Comparison of ENCODE assay signal across 10 cellular contexts in the genomic region with DNA sequence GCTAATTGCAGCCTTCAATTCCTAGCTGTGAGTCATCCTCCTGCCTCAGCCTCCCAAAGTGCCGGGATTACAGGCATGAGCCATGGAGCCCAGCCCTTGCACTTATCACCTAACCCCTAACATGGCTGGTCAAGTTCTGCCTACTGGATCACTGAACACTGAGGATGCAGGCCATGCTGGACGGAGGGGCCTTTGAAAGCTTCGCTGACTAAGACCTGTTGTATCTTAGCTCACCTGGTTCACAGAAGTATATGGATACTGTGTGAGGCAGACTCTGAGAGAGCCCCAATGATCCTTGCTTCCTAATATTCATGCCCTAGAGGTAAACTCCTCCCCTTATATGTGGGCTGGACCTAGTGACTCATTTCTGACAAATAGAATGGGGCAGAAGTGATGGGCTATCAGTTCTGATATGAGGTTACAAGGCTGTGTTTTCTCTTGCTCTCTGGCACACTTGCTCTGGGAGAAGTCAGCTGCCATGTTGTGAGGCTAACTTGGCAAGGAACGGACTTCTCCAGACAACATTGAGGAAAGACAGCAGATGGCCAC. TPM values are rescaled to one million over a fixed set of nuclear protein-coding genes. Genes with fewer than 3 reads are reported as not detected.
DNase-seq lines count a peak whose midpoint lies in the region; ATAC-seq, FAIRE-seq and TF ChIP-seq lines count a peak whose summit lies in the region.
"Had no signal": no experiment of that assay in that cellular context is flagged by ENCODE, and none has a peak within 500 bp of the region (broad histone marks: within the 10 kb centered on the region; RNA-seq: fewer than 3 reads in every experiment).

No MANE protein-coding gene starts in this region.

- in situ Hi-C loops in GM13977 (cut with MboI; ENCODE audit: low pct_unique_long_range_greater_than_20kb, low sequenced_read_pairs, unreplicated experiment) = loop anchor here (25.0 kb wide), 1 partner anchor 367 kb away; no protein-coding TSS in a partner anchor

- H3K9me3 ChIP-seq in pancreas (no peaks in the 10 kb centered on the region), WERI-Rb-1 (ENCODE audit: severe bottlenecking) (no peaks in the 10 kb centered on the region)

- H3K27me3 Mint-ChIP-seq in mesothelial cell of epicardium (ENCODE audit: low read depth) = no peaks in the 10 kb centered on the region
- H3K27me3 Mint-ChIP-seq: central memory CD8-positive, alpha-beta T cell had no signal

- no peak for FAIRE-seq in pancreas (lab: Jason Lieb, UNC)

- H3K4me1 ChIP-seq in pancreas = peaks cover 29 to 35% (median 32%) of the 10 kb centered on the region in 3 donors

- peak; percentile 4 to 54 (median 34) for ATAC-seq in pancreas
- no peak for ATAC-seq in GM19467 (IDR thresholded peaks at IDR 0.05; ENCODE audit: unreplicated experiment)

- H3K4me3 Mint-ChIP-seq in mesothelial cell of epicardium = no peak overlapping the region
- H3K4me3 Mint-ChIP-seq: central memory CD8-positive, alpha-beta T cell; nephron had no signal

- peaks cover 18% of the 10 kb centered on the region for H3K4me1 Mint-ChIP-seq in mesothelial cell of epicardium
- H3K4me1 Mint-ChIP-seq: central memory CD8-positive, alpha-beta T cell had no signal

- no peaks in the 10 kb centered on the region for H3K9me3 Mint-ChIP-seq in mesothelial cell of epicardium
- H3K9me3 Mint-ChIP-seq: central memory CD8-positive, alpha-beta T cell; nephron had no signal

- no peaks in the 10 kb centered on the region for H3K27me3 ChIP-seq in pancreas
- no peaks in the 10 kb centered on the region for H3K27me3 ChIP-seq in WERI-Rb-1 (ENCODE audit: insufficient read depth, low read depth, severe bottlenecking)

- 83 to 85% methylated on average over 4 of the region's 4 CpGs for WGBS in pancreas, 2 donors

- H3K27ac ChIP-seq in C4-2B = peak overlapping the region; percentile 93
- H3K27ac ChIP-seq in angular gyrus (ENCODE audit: low read depth, low read length) = peak overlapping the region; percentile 32
- peak overlapping the region; percentile 60 to 92 (median 78) for H3K27ac ChIP-seq in pancreas
- no peak overlapping the region for H3K27ac ChIP-seq in WERI-Rb-1

- intact Hi-C loops in pancreas (cut with DNase I) = no loop called here

- TF ChIP-seq CTCF in C4-2B (conservative IDR thresholded peaks at IDR 0.05) (no peak), GM13977 (IDR thresholded peaks at IDR 0.05; ENCODE audit: extremely low read depth, insufficient read depth, missing control alignments) (no peak), pancreas (IDR thresholded peaks at IDR 0.05) (no peak), WERI-Rb-1 (IDR thresholded peaks at IDR 0.05; ENCODE audit: low read depth, low read length) (no peak), mesothelial cell of epicardium (IDR thresholded peaks at IDR 0.05; ENCODE audit: unreplicated experiment) (no peak)

- H3K4me3 ChIP-seq in pancreas (no peak overlapping the region), WERI-Rb-1 (ENCODE audit: low read depth, low read length) (no peak overlapping the region)

- no peaks in the 10 kb centered on the region for H3K36me3 ChIP-seq in pancreas
- H3K36me3 ChIP-seq in WERI-Rb-1 = no peaks in the 10 kb centered on the region

- DNase-seq in GM13977 (ENCODE audit: low spot score) = peak; percentile 8
- peak in 2 of 6 donors; percentile 16 to 30 for DNase-seq in pancreas
- no peak for DNase-seq in WERI-Rb-1
- DNase-seq in NCI-H2196 treated with DMSO at 0.1 percent for 48 hours (lab: John Stamatoyannopoulos, UW; ENCODE audit: unreplicated experiment) = no peak
- DNase-seq in mesothelial cell of epicardium (ENCODE audit: low spot score in 2 of 2, unreplicated experiment in 2 of 2) = no peak

- no peak overlapping the region for H3K27ac Mint-ChIP-seq in mesothelial cell of epicardium

- no peaks in the 10 kb centered on the region for H3K36me3 Mint-ChIP-seq in mesothelial cell of epicardium

RNA-seq across cellular contexts. Expression of gene TMIGD1, which starts 11.7 kb away (rescaled TPM):
- total RNA-seq in pancreas (not detected), mesothelial cell of epicardium (not detected in 3 replicates)
- not detected for polyA plus RNA-seq in pancreas

RNA-seq across cellular contexts. Expression of gene CPD, which starts 33.1 kb away (rescaled TPM):
- 10 to 100 TPM; 31.9 to 48.4 (median 33.6) TPM for total RNA-seq in pancreas
- polyA plus RNA-seq in pancreas = 10 to 100 TPM in 1 of 2 donors, 1 to 10 TPM in 1; 4.6 to 12.9 TPM
- 49.3 to 58.3 TPM (median 54.1 TPM) in 3 replicates for total RNA-seq in mesothelial cell of epicardium

RNA-seq across cellular contexts. Expression of gene BLMH, which starts 53.9 kb away (rescaled TPM):
- total RNA-seq in pancreas (10 to 100 TPM; 16.3 to 24.6 (median 17.6) TPM), mesothelial cell of epicardium (44.7 to 47.9 TPM (median 46.4 TPM) in 3 replicates)
- 10 to 100 TPM; 11.8 to 22.7 TPM for polyA plus RNA-seq in pancreas
